ENCODE assay signal across 19 cellular contexts in the genomic region with DNA sequence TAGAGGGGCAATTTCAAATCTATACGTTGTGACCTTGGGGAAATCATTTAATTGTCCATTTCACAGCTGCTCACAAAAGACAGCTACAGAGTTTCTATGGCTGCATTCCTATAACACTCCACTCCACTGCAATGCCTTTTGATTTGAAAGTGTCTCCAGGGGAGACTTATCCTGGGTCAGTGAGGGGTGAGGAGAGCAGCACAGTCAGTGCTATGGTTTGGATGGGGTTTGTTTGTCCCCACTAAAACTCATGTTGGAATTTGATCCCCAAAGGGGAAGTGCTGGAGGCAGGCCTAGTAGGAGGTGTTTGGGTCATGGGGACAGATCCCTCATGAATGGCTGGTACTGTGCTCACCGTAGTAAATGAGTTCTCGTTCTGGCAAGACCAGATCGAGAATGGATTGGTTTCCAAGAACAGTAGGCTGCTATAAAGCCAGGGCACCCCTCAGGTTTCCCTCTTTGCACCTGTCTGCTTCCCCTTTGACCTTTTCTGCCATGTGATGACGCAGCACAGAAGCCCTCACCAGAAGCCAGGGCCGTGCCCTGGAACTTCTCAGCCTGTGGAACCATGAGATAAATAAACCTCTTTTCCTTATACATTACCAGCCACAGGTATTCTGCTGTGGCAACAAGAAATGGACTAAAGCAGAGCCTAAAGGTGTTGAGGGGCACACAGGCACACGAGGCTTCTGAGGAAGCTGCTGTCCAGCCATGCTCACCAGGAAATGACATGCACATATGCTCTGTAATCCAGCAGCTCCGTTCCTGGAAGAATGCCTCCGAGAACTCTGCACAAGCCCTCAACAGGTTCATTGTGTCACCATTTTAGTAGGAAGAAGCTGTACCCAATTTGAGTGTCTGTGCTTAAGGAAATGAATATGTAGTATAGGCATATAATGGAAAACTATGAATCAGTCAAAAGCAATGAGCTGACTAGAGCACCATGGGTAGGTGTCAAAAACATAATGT. TPM values are rescaled to one million over a fixed set of nuclear protein-coding genes. Genes with fewer than 3 reads are reported as not detected.
DNase-seq lines count a peak whose midpoint lies in the region; ATAC-seq and TF ChIP-seq lines count a peak whose summit lies in the region.
"Had no signal": no experiment of that assay in that cellular context is flagged by ENCODE, and none has a peak within 500 bp of the region (broad histone marks: within the 10 kb centered on the region; RNA-seq: fewer than 3 reads in every experiment).

No MANE protein-coding gene starts in this region.

- H3K36me3 Mint-ChIP-seq in neural progenitor cell (peaks cover 51% of the 10 kb centered on the region), endodermal cell (ENCODE audit: low read depth) (peaks cover 70% of the 10 kb centered on the region)
- H3K36me3 Mint-ChIP-seq: CD14-positive monocyte; CD4-positive, alpha-beta memory T cell had no signal

- H3K27ac ChIP-seq in right atrium auricular region, result no peak overlapping the region
- no peak overlapping the region for H3K27ac ChIP-seq in neural progenitor cell
- no peak overlapping the region for H3K27ac ChIP-seq in sigmoid colon
- no peak overlapping the region for H3K27ac ChIP-seq in endodermal cell (ENCODE audit: low read depth, low read length)
- H3K27ac ChIP-seq: 22Rv1, A549, BLaER1, GM23248 had no signal

- TF ChIP-seq CTCF in right atrium auricular region (IDR thresholded peaks at IDR 0.05), result no peak
- TF ChIP-seq CTCF in neural progenitor cell (IDR thresholded peaks at IDR 0.05), result no peak
- TF ChIP-seq CTCF in sigmoid colon (IDR thresholded peaks at IDR 0.05), result no peak
- TF ChIP-seq CTCF in endodermal cell (conservative IDR thresholded peaks at IDR 0.05), result no peak

- H3K4me2 ChIP-seq in neural progenitor cell, result no peak overlapping the region
- H3K4me2 ChIP-seq: A549, BLaER1 had no signal

- intact Hi-C loops in Right ventricle myocardium superior (cut with DNase I), result no loop called here
- intact Hi-C loops in sigmoid colon (cut with DNase I), result no loop called here

- no peak overlapping the region for H2AFZ ChIP-seq in neural progenitor cell (replicated peaks)
- H2AFZ ChIP-seq: GM23248 had no signal

- H3K79me2 ChIP-seq in neural progenitor cell (ENCODE audit: low read depth), result no peaks in the 10 kb centered on the region

- DNase-seq in Right ventricle myocardium superior, result no peak
- DNase-seq in right atrium auricular region (ENCODE audit: low spot score), result no peak
- DNase-seq in SK-N-DZ (ENCODE audit: low spot score), result peak; percentile 76
- DNase-seq in neural progenitor cell (ENCODE audit: low spot score), result no peak
- DNase-seq in sigmoid colon, result peak; percentile 50
- DNase-seq in AML-193 (lab: John Stamatoyannopoulos, UW), result no peak
- DNase-seq in endodermal cell, result no peak
- DNase-seq: CD4-positive, alpha-beta memory T cell; DMS153; DMS79; GDM1; GM23248; HCEC 1CT had no signal

- no peak overlapping the region for H3K4me3 Mint-ChIP-seq in neural progenitor cell
- H3K4me3 Mint-ChIP-seq in endodermal cell, result no peak overlapping the region
- H3K4me3 Mint-ChIP-seq: CD14-positive monocyte; CD4-positive, alpha-beta memory T cell had no signal

- no peaks in the 10 kb centered on the region for H4K20me1 ChIP-seq in neural progenitor cell (ENCODE audit: low read depth)

- H3K27me3 ChIP-seq in right atrium auricular region, result no peaks in the 10 kb centered on the region
- no peaks in the 10 kb centered on the region for H3K27me3 ChIP-seq in neural progenitor cell
- H3K27me3 ChIP-seq in sigmoid colon, result peaks cover 0 to 5% (median 0%) of the 10 kb centered on the region in 3 donors
- H3K27me3 ChIP-seq in endodermal cell (ENCODE audit: control insufficient read depth, insufficient read depth, low read length, poor library complexity, severe bottlenecking), result no peaks in the 10 kb centered on the region
- H3K27me3 ChIP-seq: BLaER1 had no signal

- peak; percentile 15 for ATAC-seq in Right ventricle myocardium superior (ENCODE audit: poor library complexity)
- ATAC-seq: A549 had no signal

- no peak for TF ChIP-seq POLR2A in sigmoid colon (IDR thresholded peaks at IDR 0.05)

- no peaks in the 10 kb centered on the region for H3F3A ChIP-seq in neural progenitor cell (ENCODE audit: low read depth)

- H3K4me3 ChIP-seq in right atrium auricular region (no peak overlapping the region), neural progenitor cell (no peak overlapping the region), sigmoid colon (no peak overlapping the region), endodermal cell (ENCODE audit: low read length) (no peak overlapping the region)
- H3K4me3 ChIP-seq: A549, BLaER1, GM23248 had no signal

- TF ChIP-seq EP300 in sigmoid colon (IDR thresholded peaks at IDR 0.05), result no peak

- H3K27ac Mint-ChIP-seq in neural progenitor cell (peak overlapping the region; percentile 79), endodermal cell (no peak overlapping the region)
- H3K27ac Mint-ChIP-seq: CD14-positive monocyte; CD4-positive, alpha-beta memory T cell had no signal

- H3K4me1 ChIP-seq in right atrium auricular region (peaks cover 0 to 5% of the 10 kb centered on the region in 2 donors), neural progenitor cell (no peaks in the 10 kb centered on the region), sigmoid colon (peaks cover 0 to 4% (median 0%) of the 10 kb centered on the region in 4 donors), endodermal cell (ENCODE audit: control insufficient read depth, insufficient read depth, low read length) (no peaks in the 10 kb centered on the region)
- H3K4me1 ChIP-seq: A549 had no signal

- WGBS in sigmoid colon, 2 donors, result 78 to 82% methylated on average over 9 of the region's 9 CpGs
- 90 to 93% methylated on average over 8 to 9 of the region's 9 CpGs for whole genome bisulfite sequencing in endodermal cell (ENCODE audit: insufficient coverage in 1 of 2, insufficient read length in 1 of 2), 2 experiments

- H3K9ac ChIP-seq in neural progenitor cell, result no peak overlapping the region
- no peak overlapping the region for H3K9ac ChIP-seq in endodermal cell (ENCODE audit: extremely low read depth, low read length, poor library complexity, severe bottlenecking)
- H3K9ac ChIP-seq: BLaER1, GM23248 had no signal

- H3K9me3 Mint-ChIP-seq in neural progenitor cell (peaks cover 51% of the 10 kb centered on the region), endodermal cell (peaks cover 16% of the 10 kb centered on the region)

- no peaks in the 10 kb centered on the region for H3K36me3 ChIP-seq in right atrium auricular region
- H3K36me3 ChIP-seq in neural progenitor cell, result no peaks in the 10 kb centered on the region
- H3K36me3 ChIP-seq in sigmoid colon, result no peaks in the 10 kb centered on the region
- H3K36me3 ChIP-seq in endodermal cell (ENCODE audit: control insufficient read depth, insufficient read depth, low read length), result peaks cover 11% of the 10 kb centered on the region

- peaks cover 0 to 16% of the 10 kb centered on the region in 2 donors for H3K9me3 ChIP-seq in right atrium auricular region
- no peaks in the 10 kb centered on the region for H3K9me3 ChIP-seq in neural progenitor cell (ENCODE audit: low read depth)
- peaks cover 0 to 3% (median 0%) of the 10 kb centered on the region in 4 donors for H3K9me3 ChIP-seq in sigmoid colon
- peaks cover 31% of the 10 kb centered on the region for H3K9me3 ChIP-seq in endodermal cell (ENCODE audit: control insufficient read depth, low read length)
- H3K9me3 ChIP-seq: A549 had no signal

- peaks cover 2% of the 10 kb centered on the region for H3K4me1 Mint-ChIP-seq in neural progenitor cell
- H3K4me1 Mint-ChIP-seq in endodermal cell, result peaks cover 2% of the 10 kb centered on the region

- H3K27me3 Mint-ChIP-seq in neural progenitor cell (ENCODE audit: insufficient read depth, low read depth), result peaks cover 8% of the 10 kb centered on the region
- H3K27me3 Mint-ChIP-seq in endodermal cell (ENCODE audit: insufficient read depth), result no peaks in the 10 kb centered on the region

RNA-seq across cellular contexts. Expression of gene PAPOLB, which starts 5.0 kb away (rescaled TPM):
- total RNA-seq in Right ventricle myocardium superior (0.05 TPM), right atrium auricular region (under 1 TPM; 0.11 to 0.28 TPM), neural progenitor cell (ENCODE audit: low replicate concordance) (0.06 TPM in 1 of 2 replicates, not detected in the other), sigmoid colon (1 to 10 TPM in 1 of 4 donors, under 1 TPM in 2, not detected in 1; 0.27 to 1.1 (median 0.49) TPM), endodermal cell (1 to 10 TPM; 1.2 to 1.8 TPM)
- not detected in 2 replicates for polyA plus RNA-seq in SK-N-DZ (2014; cell fraction: cytosol; rRNA removed)
- 0.03 and 0.04 TPM in 2 replicates for polyA plus RNA-seq in SK-N-DZ (2014; cell fraction: nucleus; rRNA removed)
- under 1 TPM in 1 of 3 donors, not detected in 2; 0.03 TPM for polyA plus RNA-seq in sigmoid colon
- 0.11 TPM for polyA plus RNA-seq in endodermal cell (2013, experiment 1 of 2)
- polyA plus RNA-seq in endodermal cell (2013, experiment 2 of 2), result 0.21 TPM
- total RNA-seq: CD4-positive, alpha-beta memory T cell; Daoy; HT-29 had no signal
- polyA plus RNA-seq: A549; CD14-positive monocyte; CD4-positive, alpha-beta memory T cell; GM23248 had no signal

RNA-seq across cellular contexts. Expression of gene RADIL, which starts 16.7 kb away (rescaled TPM):
- total RNA-seq in Right ventricle myocardium superior, result 4.0 TPM
- total RNA-seq in right atrium auricular region, result 10 to 100 TPM in 1 of 2 donors, 1 to 10 TPM in 1; 7.7 to 16.0 TPM
- polyA plus RNA-seq in SK-N-DZ (2014; cell fraction: cytosol; rRNA removed), result 17.5 and 18.7 TPM in 2 replicates
- 13.5 and 25.6 TPM in 2 replicates for polyA plus RNA-seq in SK-N-DZ (2014; cell fraction: nucleus; rRNA removed)
- 3.1 and 5.8 TPM in 2 replicates for total RNA-seq in neural progenitor cell (ENCODE audit: low replicate concordance)
- total RNA-seq in sigmoid colon, result 10 to 100 TPM in 1 of 4 donors, 1 to 10 TPM in 3; 5.6 to 10.8 (median 6.7) TPM
- polyA plus RNA-seq in sigmoid colon, result 1 to 10 TPM; 1.2 to 2.3 (median 1.4) TPM
- total RNA-seq in endodermal cell, result 10 to 100 TPM; 34.9 to 47.6 TPM
- polyA plus RNA-seq in endodermal cell (2013, experiment 1 of 2), result 15.4 TPM
- polyA plus RNA-seq in endodermal cell (2013, experiment 2 of 2), result 17.9 TPM
- total RNA-seq: CD4-positive, alpha-beta memory T cell; HT-29 had no signal
- polyA plus RNA-seq: CD14-positive monocyte; CD4-positive, alpha-beta memory T cell had no signal

Comparison
In these comparisons a context has a peak if more than half of its experiments do, and no peak if none do; other contexts are left out.
1. DNase-seq: peak in SK-N-DZ (single experiment) and sigmoid colon (single experiment); none in Right ventricle myocardium superior (single experiment), right atrium auricular region (single experiment), neural progenitor cell (single experiment), AML-193 (0 of 2) and endodermal cell (single experiment).